ENCODE assay signal across 19 cellular contexts in genomic region chr10:130495891-130496642, GRCh38.
DNase-seq lines count a peak whose midpoint lies in the region; ATAC-seq, FAIRE-seq and TF ChIP-seq lines count a peak whose summit lies in the region.
"Had no signal": no experiment of that assay in that cellular context is flagged by ENCODE, and none has a peak within 500 bp of the region (broad histone marks: within the 10 kb centered on the region; RNA-seq: fewer than 3 reads in every experiment).

No MANE protein-coding gene starts in this region.

- DNase-seq in Right ventricle myocardium inferior (ENCODE audit: missing footprints) = no peak
- DNase-seq in left cardiac atrium = no peak
- DNase-seq in bronchial epithelial cell (ENCODE audit: low read depth) = peak; percentile 7
- DNase-seq in keratinocyte (ENCODE audit: low read depth, low spot score) = no peak
- no peak for DNase-seq in aorta
- DNase-seq: activated CD4-positive, alpha-beta T cell treated with anti-CD3 and anti-CD28 coated beads, Interleukin-2, amount 10 ng/mL, durations not matched to agents 7 days and 5 days; activated T-cell treated with anti-CD3 and anti-CD28 coated beads, Interleukin-2, amount 50 U/mL, for 24 hours; Caco-2; GDM1; GM23248; left colon; NCI-H1105 treated with DMSO at 0.1 percent for 48 hours; NCI-H345; stimulated activated CD4-positive, alpha-beta T cell treated with anti-CD3 and anti-CD28 coated beads, Interleukin-12 subunit alpha, Interleukin-12 subunit beta, amount 100 ng/mL, for 4 hours had no signal

- no peak overlapping the region for H3K4me3 ChIP-seq in bronchial epithelial cell (ENCODE audit: low read depth, low read length)
- no peak overlapping the region for H3K4me3 ChIP-seq in keratinocyte (ENCODE audit: control insufficient read depth in 2 of 3, extremely low read depth in 1 of 3, insufficient read depth in 2 of 3, low read depth in 1 of 3, low read length in 3 of 3)
- H3K4me3 ChIP-seq in aorta (ENCODE audit: low read length in 2 of 2) = no peak overlapping the region
- H3K4me3 ChIP-seq: GM23248, heart left ventricle had no signal

- ATAC-seq in Right ventricle myocardium inferior = peak; percentile 60
- ATAC-seq in left cardiac atrium = no peak
- ATAC-seq in aorta (ENCODE audit: low FRiP score) = peak; percentile 79
- ATAC-seq in HG03342 (IDR thresholded peaks at IDR 0.05; ENCODE audit: unreplicated experiment) = no peak
- no peak for ATAC-seq in SK-N-SH treated with all-trans-retinoic acid at 6 μM for 48 hours
- no peak for ATAC-seq in GM19397 (IDR thresholded peaks at IDR 0.05; ENCODE audit: unreplicated experiment)
- ATAC-seq: left colon had no signal

- intact Hi-C loops in Right ventricle myocardium inferior (cut with DNase I) = no loop called here
- intact Hi-C loops in left cardiac atrium (cut with DNase I) = no loop called here
- intact Hi-C loops in aorta (cut with DNase I) = no loop called here

- H3K36me3 ChIP-seq in bronchial epithelial cell (ENCODE audit: control insufficient read depth, insufficient read depth, low read length) = no peaks in the 10 kb centered on the region
- no peaks in the 10 kb centered on the region for H3K36me3 ChIP-seq in keratinocyte (ENCODE audit: control insufficient read depth in 2 of 2, extremely low read depth in 1 of 2, insufficient read depth in 2 of 2, low read length in 2 of 2)
- H3K36me3 ChIP-seq in aorta (ENCODE audit: control insufficient read depth in 1 of 2, insufficient read depth in 2 of 2, low read length in 1 of 2) = no peaks in the 10 kb centered on the region
- H3K36me3 ChIP-seq: heart left ventricle had no signal

- TF ChIP-seq CTCF in bronchial epithelial cell (IDR thresholded peaks at IDR 0.05; ENCODE audit: insufficient read depth, low read length, severe bottlenecking) (no peak), keratinocyte (optimal IDR thresholded peaks at IDR 0.05 in 1 of 3, IDR thresholded peaks at IDR 0.05 in 1 of 3, conservative IDR thresholded peaks at IDR 0.05 in 1 of 3; ENCODE audit: extremely low read depth in 1 of 3, insufficient read depth in 2 of 3, low read length in 3 of 3) (no peak)

- no peaks in the 10 kb centered on the region for H3K79me2 ChIP-seq in keratinocyte (ENCODE audit: control insufficient read depth, insufficient read depth, low read length)

- no peaks in the 10 kb centered on the region for H3K27me3 ChIP-seq in bronchial epithelial cell (ENCODE audit: control insufficient read depth, insufficient read depth, low read length)
- H3K27me3 ChIP-seq in keratinocyte (ENCODE audit: control insufficient read depth, extremely low read depth, insufficient read depth, low read length) = no peaks in the 10 kb centered on the region
- no peaks in the 10 kb centered on the region for H3K27me3 ChIP-seq in aorta (ENCODE audit: control insufficient read depth in 1 of 2, insufficient read depth in 2 of 2, low read length in 1 of 2)
- H3K27me3 ChIP-seq: heart left ventricle had no signal

- H3K4me1 ChIP-seq in keratinocyte (ENCODE audit: control insufficient read depth, extremely low read depth, insufficient read depth, low read length) (no peaks in the 10 kb centered on the region), aorta (ENCODE audit: control insufficient read depth in 1 of 2, insufficient read depth in 2 of 2, low read length in 2 of 2) (no peaks in the 10 kb centered on the region)
- H3K4me1 ChIP-seq: heart left ventricle had no signal

- no peaks in the 10 kb centered on the region for H4K20me1 ChIP-seq in keratinocyte (ENCODE audit: control insufficient read depth, extremely low read depth, insufficient read depth, low read length)

- no peak overlapping the region for H3K4me2 ChIP-seq in keratinocyte (ENCODE audit: control insufficient read depth, extremely low read depth, insufficient read depth, low read depth, low read length)

- H2AFZ ChIP-seq in keratinocyte (ENCODE audit: control insufficient read depth, low read length) = no peak overlapping the region
- H2AFZ ChIP-seq: GM23248 had no signal

- FAIRE-seq in bronchial epithelial cell (lab: Jason Lieb, UNC) = peak; percentile 100
- peak; percentile 55 for FAIRE-seq in keratinocyte (lab: Jason Lieb, UNC)
- FAIRE-seq: endometrium had no signal

- no peak overlapping the region for H3K9ac ChIP-seq in keratinocyte (ENCODE audit: control insufficient read depth, extremely low read depth, insufficient read depth, low read length)
- H3K9ac ChIP-seq: GM23248 had no signal

- H3K9me1 ChIP-seq in keratinocyte (ENCODE audit: control insufficient read depth, extremely low read depth, insufficient read depth, low read length) = no peaks in the 10 kb centered on the region

- H3K9me3 ChIP-seq in keratinocyte (ENCODE audit: control insufficient read depth, low read depth, low read length) (peaks cover 26% of the 10 kb centered on the region), aorta (ENCODE audit: control insufficient read depth, low read length) (no peaks in the 10 kb centered on the region)
- H3K9me3 ChIP-seq: heart left ventricle had no signal

- no peak overlapping the region for H3K27ac ChIP-seq in keratinocyte (ENCODE audit: control insufficient read depth, insufficient read depth, low read length)
- no peak overlapping the region for H3K27ac ChIP-seq in aorta (ENCODE audit: low read depth in 1 of 2, low read length in 2 of 2)
- H3K27ac ChIP-seq: GM23248, heart left ventricle had no signal

- dilution Hi-C loops in keratinocyte (cut with MboI; ENCODE audit: extremely low pct_ligation_motif_present, low sequenced_read_pairs) = no loop called here

- WGBS in aorta, 2 donors = 79 to 84% methylated on average over 14 of the region's 14 CpGs

TF ChIP-seq in SK-N-SH treated with all-trans-retinoic acid at 6 μM for 48 hours, 23 proteins besides CTCF, POLR2A, EP300 and RAD21:
- TF ChIP-seq BACH2 (CRISPR knock-in tag; IDR thresholded peaks at IDR 0.05; ENCODE audit: borderline replicate concordance) (no peak), CSRNP3 (CRISPR knock-in tag; IDR thresholded peaks at IDR 0.05) (no peak), TOX (CRISPR knock-in tag; IDR thresholded peaks at IDR 0.05; ENCODE audit: borderline replicate concordance) (no peak), ZNF565 (CRISPR knock-in tag; conservative IDR thresholded peaks at IDR 0.05; ENCODE audit: low read depth) (no peak), ISL1 (CRISPR knock-in tag; IDR thresholded peaks at IDR 0.05) (no peak), ZNF70 (CRISPR knock-in tag; IDR thresholded peaks at IDR 0.05) (no peak), ESRRG (CRISPR knock-in tag; IDR thresholded peaks at IDR 0.05) (no peak), TCF4 (CRISPR knock-in tag; IDR thresholded peaks at IDR 0.05; ENCODE audit: borderline replicate concordance) (no peak), ZFP30 (CRISPR knock-in tag; IDR thresholded peaks at IDR 0.05) (no peak), PPARA (CRISPR knock-in tag; IDR thresholded peaks at IDR 0.05; ENCODE audit: borderline replicate concordance) (no peak)
- TF ChIP-seq, protein P1, sequence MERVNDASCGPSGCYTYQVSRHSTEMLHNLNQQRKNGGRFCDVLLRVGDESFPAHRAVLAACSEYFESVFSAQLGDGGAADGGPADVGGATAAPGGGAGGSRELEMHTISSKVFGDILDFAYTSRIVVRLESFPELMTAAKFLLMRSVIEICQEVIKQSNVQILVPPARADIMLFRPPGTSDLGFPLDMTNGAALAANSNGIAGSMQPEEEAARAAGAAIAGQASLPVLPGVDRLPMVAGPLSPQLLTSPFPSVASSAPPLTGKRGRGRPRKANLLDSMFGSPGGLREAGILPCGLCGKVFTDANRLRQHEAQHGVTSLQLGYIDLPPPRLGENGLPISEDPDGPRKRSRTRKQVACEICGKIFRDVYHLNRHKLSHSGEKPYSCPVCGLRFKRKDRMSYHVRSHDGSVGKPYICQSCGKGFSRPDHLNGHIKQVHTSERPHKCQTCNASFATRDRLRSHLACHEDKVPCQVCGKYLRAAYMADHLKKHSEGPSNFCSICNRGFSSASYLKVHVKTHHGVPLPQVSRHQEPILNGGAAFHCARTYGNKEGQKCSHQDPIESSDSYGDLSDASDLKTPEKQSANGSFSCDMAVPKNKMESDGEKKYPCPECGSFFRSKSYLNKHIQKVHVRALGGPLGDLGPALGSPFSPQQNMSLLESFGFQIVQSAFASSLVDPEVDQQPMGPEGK (CRISPR knock-in tag; IDR thresholded peaks at IDR 0.05; ENCODE audit: borderline replicate concordance) = no peak

Comparison
In these comparisons a context has a peak if more than half of its experiments do, and no peak if none do; other contexts are left out.
1. ATAC-seq: peak in Right ventricle myocardium inferior (single experiment) and aorta (single experiment); none in left cardiac atrium (0 of 2), HG03342 (single experiment), SK-N-SH treated with all-trans-retinoic acid at 6 μM for 48 hours (single experiment) and GM19397 (single experiment).